ENCODE assay signal across 9 cellular contexts in the genomic region with DNA sequence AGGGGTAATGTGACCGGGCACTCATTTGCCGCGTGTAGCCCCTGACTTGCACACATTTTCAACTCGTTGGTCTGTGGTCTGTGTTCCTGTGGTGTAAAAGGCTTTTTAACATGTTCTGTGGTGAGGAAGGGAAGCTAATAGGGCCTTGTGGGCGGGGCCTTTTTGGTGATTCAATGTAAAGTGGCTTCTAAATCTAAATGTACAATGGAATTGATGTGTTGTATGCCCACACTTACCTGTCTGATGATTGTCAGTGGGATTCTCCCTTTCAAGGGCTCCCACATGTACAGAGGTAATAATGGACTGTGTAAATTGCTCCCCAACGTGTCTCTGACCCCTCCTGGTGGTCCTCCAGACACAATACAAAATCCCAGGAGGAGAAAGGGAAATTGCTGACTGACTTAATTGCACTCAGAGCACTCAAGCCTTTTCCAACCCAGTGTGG. TPM values are rescaled to one million over a fixed set of nuclear protein-coding genes. Genes with fewer than 3 reads are reported as not detected.
DNase-seq lines count a peak whose midpoint lies in the region; ATAC-seq lines count a peak whose summit lies in the region.
"Had no signal": no experiment of that assay in that cellular context is flagged by ENCODE, and none has a peak within 500 bp of the region (broad histone marks: within the 10 kb centered on the region; RNA-seq: fewer than 3 reads in every experiment).

No MANE protein-coding gene starts in this region.

- no peaks in the 10 kb centered on the region for H3K27me3 ChIP-seq in naive thymus-derived CD4-positive, alpha-beta T cell (ENCODE audit: control insufficient read depth in 2 of 2, insufficient read depth in 2 of 2, low read length in 2 of 2)

- no peaks in the 10 kb centered on the region for H3K27me3 Mint-ChIP-seq in activated T-cell treated with anti-CD3 and anti-CD28 coated beads, Interleukin-2, amount 50 U/mL, for 4 hours (ENCODE audit: low read depth)
- peaks cover 0 to 5% (median 0%) of the 10 kb centered on the region in 5 donors for H3K27me3 Mint-ChIP-seq in naive thymus-derived CD4-positive, alpha-beta T cell

- intact Hi-C loops in naive thymus-derived CD4-positive, alpha-beta T cell (cut with micrococcal nuclease), result no loop called here

- no peaks in the 10 kb centered on the region for H3K9me3 ChIP-seq in naive thymus-derived CD4-positive, alpha-beta T cell (ENCODE audit: control insufficient read depth in 2 of 3, low read length in 3 of 3)

- POLR2A ChIA-PET in naive thymus-derived CD4-positive, alpha-beta T cell (lab: Charles Lee), result no interaction called here

- peak overlapping the region in 4 of 9 donors; percentile 5 to 56 (median 27) for H3K27ac Mint-ChIP-seq in naive thymus-derived CD4-positive, alpha-beta T cell

- H3K27ac ChIP-seq in naive thymus-derived CD4-positive, alpha-beta T cell (ENCODE audit: low read depth, low read length), result no peak overlapping the region

- peak; percentile 23 for DNase-seq in COR-L47 (lab: John Stamatoyannopoulos, UW)
- peak; percentile 95 for DNase-seq in MV-4-11 (lab: John Stamatoyannopoulos, UW)
- DNase-seq in activated T-cell treated with anti-CD3 and anti-CD28 coated beads, Interleukin-2, amount 50 U/mL, for 4 hours, result peak; percentile 14
- peak in 3 of 9 donors; percentile 5 to 42 (median 16) for DNase-seq in naive thymus-derived CD4-positive, alpha-beta T cell
- no peak for DNase-seq in hepatic stellate cell (ENCODE audit: low spot score)
- DNase-seq in KG1 (lab: John Stamatoyannopoulos, UW), result no peak
- no peak for DNase-seq in COLO668 (lab: John Stamatoyannopoulos, UW; ENCODE audit: unreplicated experiment)
- DNase-seq: activated effector memory CD4-positive, alpha-beta T cell treated with Interleukin-2 at 50 U/mL for 16 hours had no signal

- H3K36me3 Mint-ChIP-seq in activated T-cell treated with anti-CD3 and anti-CD28 coated beads, Interleukin-2, amount 50 U/mL, for 4 hours (ENCODE audit: insufficient read depth), result peaks cover 3% of the 10 kb centered on the region
- peaks cover 0 to 7% (median 3%) of the 10 kb centered on the region in 5 donors for H3K36me3 Mint-ChIP-seq in naive thymus-derived CD4-positive, alpha-beta T cell

- H3K4me3 Mint-ChIP-seq in activated T-cell treated with anti-CD3 and anti-CD28 coated beads, Interleukin-2, amount 50 U/mL, for 4 hours, result no peak overlapping the region
- peak overlapping the region in 1 of 10 donors; percentile 26 for H3K4me3 Mint-ChIP-seq in naive thymus-derived CD4-positive, alpha-beta T cell

- ATAC-seq in activated T-cell treated with anti-CD3 and anti-CD28 coated beads, Interleukin-2, amount 50 U/mL, for 4 hours, result peak; percentile 62 to 78
- peak; percentile 56 for ATAC-seq in naive thymus-derived CD4-positive, alpha-beta T cell
- no peak for ATAC-seq in GM18519 (IDR thresholded peaks at IDR 0.05; ENCODE audit: low FRiP score, unreplicated experiment)

- CTCF ChIA-PET in naive thymus-derived CD4-positive, alpha-beta T cell (lab: Charles Lee), result no interaction called here

- H3K4me3 ChIP-seq in naive thymus-derived CD4-positive, alpha-beta T cell (ENCODE audit: low read length), result no peak overlapping the region

- peaks cover 6 to 12% of the 10 kb centered on the region in 2 donors for H3K4me1 ChIP-seq in naive thymus-derived CD4-positive, alpha-beta T cell (ENCODE audit: control insufficient read depth in 2 of 2, insufficient read depth in 2 of 2, low read length in 2 of 2)

- no peaks in the 10 kb centered on the region for H3K9me3 Mint-ChIP-seq in activated T-cell treated with anti-CD3 and anti-CD28 coated beads, Interleukin-2, amount 50 U/mL, for 4 hours
- peaks cover 0 to 7% (median 0%) of the 10 kb centered on the region in 11 donors for H3K9me3 Mint-ChIP-seq in naive thymus-derived CD4-positive, alpha-beta T cell

- H3K4me1 Mint-ChIP-seq in activated T-cell treated with anti-CD3 and anti-CD28 coated beads, Interleukin-2, amount 50 U/mL, for 4 hours (ENCODE audit: low read depth), result peaks cover 16% of the 10 kb centered on the region
- peaks cover 9 to 24% (median 19%) of the 10 kb centered on the region in 7 donors for H3K4me1 Mint-ChIP-seq in naive thymus-derived CD4-positive, alpha-beta T cell

- H3K36me3 ChIP-seq in naive thymus-derived CD4-positive, alpha-beta T cell (ENCODE audit: control insufficient read depth in 2 of 3, insufficient read depth in 3 of 3, low read length in 3 of 3), result peaks cover 0 to 4% (median 0%) of the 10 kb centered on the region in 3 experiments

RNA-seq across cellular contexts. Expression of gene GATAD1, which starts 43.1 kb away (rescaled TPM):
- 10 to 100 TPM in 2 of 3 donors, 1 to 10 TPM in 1; 8.4 to 12.2 (median 10.4) TPM for total RNA-seq in activated T-cell treated with anti-CD3 and anti-CD28 coated beads, Interleukin-2, amount 50 U/mL, for 4 hours
- 10 to 100 TPM; 16.4 to 34.7 (median 22.7) TPM for total RNA-seq in naive thymus-derived CD4-positive, alpha-beta T cell
- 1 to 10 TPM; 5.3 to 7.9 TPM for polyA plus RNA-seq in naive thymus-derived CD4-positive, alpha-beta T cell

Comparison
In these comparisons a context has a peak if more than half of its experiments do, and no peak if none do; other contexts are left out.
1. DNase-seq: peak in COR-L47 (single experiment), MV-4-11 (single experiment) and activated T-cell treated with anti-CD3 and anti-CD28 coated beads, Interleukin-2, amount 50 U/mL, for 4 hours (single experiment); none in hepatic stellate cell (single experiment), KG1 (single experiment) and COLO668 (single experiment).